ENCODE assay signal across 9 cellular contexts in genomic region chr3:5022966-5023776, GRCh38. TPM values are rescaled to one million over a fixed set of nuclear protein-coding genes. Genes with fewer than 3 reads are reported as not detected.
DNase-seq lines count a peak whose midpoint lies in the region; ATAC-seq lines count a peak whose summit lies in the region.
"Had no signal": no experiment of that assay in that cellular context is flagged by ENCODE, and none has a peak within 500 bp of the region (broad histone marks: within the 10 kb centered on the region; RNA-seq: fewer than 3 reads in every experiment).

No MANE protein-coding gene starts in this region.

- intact Hi-C loops in activated CD4-positive, alpha-beta T cell treated with anti-CD3 and anti-CD28 coated beads, Interleukin-2, amount 10 ng/mL, durations not matched to agents 24 days and 14 days (cut with micrococcal nuclease): loop anchor here (1.0 to 5.0 kb wide), 10 partner anchors 17 to 636 kb away; no protein-coding TSS in a partner anchor
- intact Hi-C loops in activated T-helper 1 cell treated with anti-CD3 and anti-CD28 coated beads, Interleukin-12 subunit alpha, Interleukin-12 subunit beta, Interleukin-2, Interleukin-4 antibody, amounts not matched to agents 30 ng/mL and 10 ng/mL and 1 ng/mL, durations not matched to agents 14 hours and 24 hours and 36 hours (cut with micrococcal nuclease): loop anchor here (1.0 to 10.0 kb wide), 13 partner anchors 15 to 528 kb away; partner anchors contain the start of genes BHLHE40 and ITPR1

- H3K36me3 Mint-ChIP-seq in activated CD4-positive, alpha-beta T cell treated with anti-CD3 and anti-CD28 coated beads, Interleukin-2, amount 10 ng/mL, durations not matched to agents 24 days and 14 days (ENCODE audit: low read depth): no peaks in the 10 kb centered on the region
- H3K36me3 Mint-ChIP-seq in activated T-helper 1 cell treated with anti-CD3 and anti-CD28 coated beads, Interleukin-12 subunit alpha, Interleukin-12 subunit beta, Interleukin-2, Interleukin-4 antibody, amounts not matched to agents 30 ng/mL and 10 ng/mL and 1 ng/mL, durations not matched to agents 14 hours and 24 hours and 36 hours (ENCODE audit: low read depth): no peaks in the 10 kb centered on the region
- H3K36me3 Mint-ChIP-seq: CD4-positive, CD25-positive, alpha-beta regulatory T cell had no signal

- H3K4me1 Mint-ChIP-seq in activated CD4-positive, alpha-beta T cell treated with anti-CD3 and anti-CD28 coated beads, Interleukin-2, amount 10 ng/mL, durations not matched to agents 24 days and 14 days: peaks cover 69% of the 10 kb centered on the region
- peaks cover 86% of the 10 kb centered on the region for H3K4me1 Mint-ChIP-seq in activated T-helper 1 cell treated with anti-CD3 and anti-CD28 coated beads, Interleukin-12 subunit alpha, Interleukin-12 subunit beta, Interleukin-2, Interleukin-4 antibody, amounts not matched to agents 30 ng/mL and 10 ng/mL and 1 ng/mL, durations not matched to agents 14 hours and 24 hours and 36 hours (ENCODE audit: low read depth)
- H3K4me1 Mint-ChIP-seq in stimulated activated naive CD8-positive, alpha-beta T cell treated with anti-CD3 and anti-CD28 coated beads, Interleukin-15, amount 100 ng/mL, for 72 hours: peaks cover 98% of the 10 kb centered on the region

- DNase-seq in activated CD4-positive, alpha-beta T cell treated with anti-CD3 and anti-CD28 coated beads, Interleukin-2, amount 10 ng/mL, durations not matched to agents 24 days and 14 days: peak; percentile 67
- DNase-seq in activated CD4-positive, alpha-beta T cell treated with anti-CD3 and anti-CD28 coated beads, Interleukin-2, amount 50 U/mL, for 4 hours: no peak
- no peak for DNase-seq in activated T-helper 1 cell treated with anti-CD3 and anti-CD28 coated beads, Interleukin-12 subunit alpha, Interleukin-12 subunit beta, Interleukin-2, Interleukin-4 antibody, amounts not matched to agents 30 ng/mL and 10 ng/mL and 1 ng/mL, durations not matched to agents 14 hours and 24 hours and 36 hours (ENCODE audit: low spot score)
- peak; percentile 92 for DNase-seq in hepatic stellate cell (ENCODE audit: low spot score)
- no peak for DNase-seq in stimulated activated naive CD8-positive, alpha-beta T cell treated with anti-CD3 and anti-CD28 coated beads, Interleukin-15, amount 100 ng/mL, for 72 hours
- DNase-seq in NCI-H1092 (lab: John Stamatoyannopoulos, UW): no peak
- no peak for DNase-seq in NCI-H774 (lab: John Stamatoyannopoulos, UW)

- no peaks in the 10 kb centered on the region for H3K9me3 Mint-ChIP-seq in activated CD4-positive, alpha-beta T cell treated with anti-CD3 and anti-CD28 coated beads, Interleukin-2, amount 10 ng/mL, durations not matched to agents 24 days and 14 days
- no peaks in the 10 kb centered on the region for H3K9me3 Mint-ChIP-seq in activated T-helper 1 cell treated with anti-CD3 and anti-CD28 coated beads, Interleukin-12 subunit alpha, Interleukin-12 subunit beta, Interleukin-2, Interleukin-4 antibody, amounts not matched to agents 30 ng/mL and 10 ng/mL and 1 ng/mL, durations not matched to agents 14 hours and 24 hours and 36 hours
- H3K9me3 Mint-ChIP-seq in stimulated activated naive CD8-positive, alpha-beta T cell treated with anti-CD3 and anti-CD28 coated beads, Interleukin-15, amount 100 ng/mL, for 72 hours: no peaks in the 10 kb centered on the region
- H3K9me3 Mint-ChIP-seq: CD4-positive, CD25-positive, alpha-beta regulatory T cell had no signal

- peak overlapping the region; percentile 93 for H3K27ac Mint-ChIP-seq in activated CD4-positive, alpha-beta T cell treated with anti-CD3 and anti-CD28 coated beads, Interleukin-2, amount 10 ng/mL, durations not matched to agents 24 days and 14 days
- H3K27ac Mint-ChIP-seq in activated T-helper 1 cell treated with anti-CD3 and anti-CD28 coated beads, Interleukin-12 subunit alpha, Interleukin-12 subunit beta, Interleukin-2, Interleukin-4 antibody, amounts not matched to agents 30 ng/mL and 10 ng/mL and 1 ng/mL, durations not matched to agents 14 hours and 24 hours and 36 hours: peak overlapping the region; percentile 94
- H3K27ac Mint-ChIP-seq in stimulated activated naive CD8-positive, alpha-beta T cell treated with anti-CD3 and anti-CD28 coated beads, Interleukin-15, amount 100 ng/mL, for 72 hours: peak overlapping the region; percentile 93 to 96

- peak overlapping the region; percentile 52 for H3K4me3 Mint-ChIP-seq in activated CD4-positive, alpha-beta T cell treated with anti-CD3 and anti-CD28 coated beads, Interleukin-2, amount 10 ng/mL, durations not matched to agents 24 days and 14 days
- peak overlapping the region; percentile 49 for H3K4me3 Mint-ChIP-seq in activated T-helper 1 cell treated with anti-CD3 and anti-CD28 coated beads, Interleukin-12 subunit alpha, Interleukin-12 subunit beta, Interleukin-2, Interleukin-4 antibody, amounts not matched to agents 30 ng/mL and 10 ng/mL and 1 ng/mL, durations not matched to agents 14 hours and 24 hours and 36 hours
- H3K4me3 Mint-ChIP-seq in stimulated activated naive CD8-positive, alpha-beta T cell treated with anti-CD3 and anti-CD28 coated beads, Interleukin-15, amount 100 ng/mL, for 72 hours: peak overlapping the region; percentile 41 to 52
- H3K4me3 Mint-ChIP-seq: CD4-positive, CD25-positive, alpha-beta regulatory T cell had no signal

- H3K27me3 Mint-ChIP-seq in activated CD4-positive, alpha-beta T cell treated with anti-CD3 and anti-CD28 coated beads, Interleukin-2, amount 10 ng/mL, durations not matched to agents 24 days and 14 days: no peaks in the 10 kb centered on the region
- no peaks in the 10 kb centered on the region for H3K27me3 Mint-ChIP-seq in activated T-helper 1 cell treated with anti-CD3 and anti-CD28 coated beads, Interleukin-12 subunit alpha, Interleukin-12 subunit beta, Interleukin-2, Interleukin-4 antibody, amounts not matched to agents 30 ng/mL and 10 ng/mL and 1 ng/mL, durations not matched to agents 14 hours and 24 hours and 36 hours (ENCODE audit: insufficient read depth)
- H3K27me3 Mint-ChIP-seq in stimulated activated naive CD8-positive, alpha-beta T cell treated with anti-CD3 and anti-CD28 coated beads, Interleukin-15, amount 100 ng/mL, for 72 hours: no peaks in the 10 kb centered on the region

- no peak for ATAC-seq in stimulated activated naive CD8-positive, alpha-beta T cell treated with anti-CD3 and anti-CD28 coated beads, Interleukin-15, amount 100 ng/mL, for 72 hours
- ATAC-seq in HG03521 (IDR thresholded peaks at IDR 0.05; ENCODE audit: unreplicated experiment): no peak

RNA-seq across cellular contexts. Expression of gene BHLHE40, which starts 43.9 kb away (rescaled TPM):
- 368 and 375 TPM in 2 replicates for total RNA-seq in activated CD4-positive, alpha-beta T cell treated with anti-CD3 and anti-CD28 coated beads, Interleukin-2, amount 10 ng/mL, durations not matched to agents 24 days and 14 days
- 449 and 458 TPM in 2 replicates for total RNA-seq in activated T-helper 1 cell treated with anti-CD3 and anti-CD28 coated beads, Interleukin-12 subunit alpha, Interleukin-12 subunit beta, Interleukin-2, Interleukin-4 antibody, amounts not matched to agents 30 ng/mL and 10 ng/mL and 1 ng/mL, durations not matched to agents 14 hours and 24 hours and 36 hours

Comparison
In these comparisons a context has a peak if more than half of its experiments do, and no peak if none do; other contexts are left out.
1. DNase-seq: peak in activated CD4-positive, alpha-beta T cell treated with anti-CD3 and anti-CD28 coated beads, Interleukin-2, amount 10 ng/mL, durations not matched to agents 24 days and 14 days (single experiment) and hepatic stellate cell (single experiment); none in activated CD4-positive, alpha-beta T cell treated with anti-CD3 and anti-CD28 coated beads, Interleukin-2, amount 50 U/mL, for 4 hours (0 of 2), activated T-helper 1 cell treated with anti-CD3 and anti-CD28 coated beads, Interleukin-12 subunit alpha, Interleukin-12 subunit beta, Interleukin-2, Interleukin-4 antibody, amounts not matched to agents 30 ng/mL and 10 ng/mL and 1 ng/mL, durations not matched to agents 14 hours and 24 hours and 36 hours (single experiment), stimulated activated naive CD8-positive, alpha-beta T cell treated with anti-CD3 and anti-CD28 coated beads, Interleukin-15, amount 100 ng/mL, for 72 hours (0 of 2), NCI-H1092 (single experiment) and NCI-H774 (single experiment).
2. Peak in every context shown above with its lines, with median percentiles within 50 percentile points of each other: H3K27ac Mint-ChIP-seq and H3K4me3 Mint-ChIP-seq.